14 cellular contexts compared by ENCODE assay signal in the genomic region with DNA sequence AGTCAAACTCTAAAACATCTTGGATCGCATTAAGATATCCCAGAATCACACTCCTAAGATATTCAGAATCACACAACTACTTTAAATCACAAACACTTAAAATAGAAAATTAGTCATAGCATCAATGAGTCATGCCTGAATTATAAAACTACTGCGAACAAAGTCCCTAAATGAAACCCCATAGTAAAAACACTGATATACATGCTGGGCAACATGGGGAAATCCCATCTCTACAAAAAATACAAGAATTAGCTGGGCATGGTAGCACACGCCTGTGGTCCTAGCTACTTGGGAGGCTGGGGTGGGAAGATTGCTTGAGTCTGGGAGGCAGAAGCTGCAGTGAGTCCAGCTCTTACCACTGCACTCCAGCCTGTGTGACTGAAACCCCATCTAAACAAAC.
DNase-seq lines count a peak whose midpoint lies in the region; ATAC-seq and TF ChIP-seq lines count a peak whose summit lies in the region.
"Had no signal": no experiment of that assay in that cellular context is flagged by ENCODE, and none has a peak within 500 bp of the region (broad histone marks: within the 10 kb centered on the region; RNA-seq: fewer than 3 reads in every experiment).

No MANE protein-coding gene starts in this region.

- WGBS in heart right ventricle, 2 donors = 49 to 58% methylated on average over 3 of the region's 3 CpGs
- 50% methylated on average over 3 of the region's 3 CpGs for WGBS in right cardiac atrium

- no peaks in the 10 kb centered on the region for H3K9me3 ChIP-seq in heart right ventricle
- no peaks in the 10 kb centered on the region for H3K9me3 ChIP-seq in right cardiac atrium (ENCODE audit: control insufficient read depth, low read length)
- H3K9me3 ChIP-seq in ascending aorta = no peaks in the 10 kb centered on the region
- no peaks in the 10 kb centered on the region for H3K9me3 ChIP-seq in tibial artery

- TF ChIP-seq CTCF in heart right ventricle (IDR thresholded peaks at IDR 0.05) (no peak), ascending aorta (IDR thresholded peaks at IDR 0.05) (no peak), tibial artery (IDR thresholded peaks at IDR 0.05) (no peak)

- H3K27ac ChIP-seq in heart right ventricle (peak overlapping the region in 3 of 10 donors; percentile 1 to 21 (median 5)), right cardiac atrium (ENCODE audit: low read length) (no peak overlapping the region), ascending aorta (peak overlapping the region; percentile 3 to 47), tibial artery (peak overlapping the region; percentile 52 to 62)

- no peak for DNase-seq in heart right ventricle
- no peak for DNase-seq in right cardiac atrium
- DNase-seq in ascending aorta (ENCODE audit: low spot score in 2 of 2) = no peak
- peak; percentile 70 for DNase-seq in kidney tubule cell (ENCODE audit: low spot score)
- DNase-seq in tibial artery = no peak
- DNase-seq in HK-2 (ENCODE audit: unreplicated experiment) = no peak
- DNase-seq in COLO668 (lab: John Stamatoyannopoulos, UW; ENCODE audit: unreplicated experiment) = no peak
- no peak for DNase-seq in effector memory CD8-positive, alpha-beta T cell
- DNase-seq: activated T-cell treated with anti-CD3 and anti-CD28 coated beads, Interleukin-2, amount 50 U/mL, for 48 hours; CD4-positive, CD25-positive, alpha-beta regulatory T cell; H7; NCI-H446; stimulated activated CD4-positive, alpha-beta T cell treated with anti-CD3 and anti-CD28 coated beads, Interleukin-4, amount 100 ng/mL, for 4 hours; T-helper 2 cell had no signal

- peaks cover 0 to 8% (median 0%) of the 10 kb centered on the region in 9 donors for H3K36me3 ChIP-seq in heart right ventricle
- no peaks in the 10 kb centered on the region for H3K36me3 ChIP-seq in ascending aorta
- H3K36me3 ChIP-seq in tibial artery = no peaks in the 10 kb centered on the region

- H3K4me3 Mint-ChIP-seq in effector memory CD8-positive, alpha-beta T cell = no peak overlapping the region
- H3K4me3 Mint-ChIP-seq: CD4-positive, CD25-positive, alpha-beta regulatory T cell had no signal

- H3K4me3 ChIP-seq in heart right ventricle = no peak overlapping the region
- H3K4me3 ChIP-seq in right cardiac atrium (ENCODE audit: low read length) = no peak overlapping the region
- H3K4me3 ChIP-seq in ascending aorta = no peak overlapping the region
- no peak overlapping the region for H3K4me3 ChIP-seq in tibial artery

- H3K4me1 ChIP-seq in heart right ventricle (peaks cover 0 to 56% (median 20%) of the 10 kb centered on the region in 9 donors), right cardiac atrium (ENCODE audit: control insufficient read depth, insufficient read depth, low read length) (peaks cover 2% of the 10 kb centered on the region), ascending aorta (peaks cover 4 to 22% of the 10 kb centered on the region in 2 donors), tibial artery (peaks cover 0 to 68% (median 17%) of the 10 kb centered on the region in 4 donors)

- H3K36me3 Mint-ChIP-seq in effector memory CD8-positive, alpha-beta T cell (ENCODE audit: insufficient read depth) = no peaks in the 10 kb centered on the region
- H3K36me3 Mint-ChIP-seq: CD4-positive, CD25-positive, alpha-beta regulatory T cell had no signal

- H3K4me1 Mint-ChIP-seq in effector memory CD8-positive, alpha-beta T cell (ENCODE audit: low read depth in 2 of 2) = no peaks in the 10 kb centered on the region
- H3K4me1 Mint-ChIP-seq: CD4-positive, CD25-positive, alpha-beta regulatory T cell had no signal

- H3K9me3 Mint-ChIP-seq in effector memory CD8-positive, alpha-beta T cell = peaks cover 0 to 1% of the 10 kb centered on the region in 2 donors

- H3K27me3 ChIP-seq in heart right ventricle = no peaks in the 10 kb centered on the region
- no peaks in the 10 kb centered on the region for H3K27me3 ChIP-seq in right cardiac atrium (ENCODE audit: control insufficient read depth, insufficient read depth)
- no peaks in the 10 kb centered on the region for H3K27me3 ChIP-seq in ascending aorta
- no peaks in the 10 kb centered on the region for H3K27me3 ChIP-seq in tibial artery

- no peaks in the 10 kb centered on the region for H3K27me3 Mint-ChIP-seq in effector memory CD8-positive, alpha-beta T cell
- H3K27me3 Mint-ChIP-seq: CD4-positive, CD25-positive, alpha-beta regulatory T cell had no signal

- H3K27ac Mint-ChIP-seq in effector memory CD8-positive, alpha-beta T cell = no peak overlapping the region
- H3K27ac Mint-ChIP-seq: CD4-positive, CD25-positive, alpha-beta regulatory T cell had no signal

- intact Hi-C loops in heart right ventricle (cut with DNase I) (loop anchor here (1.0 to 10.0 kb wide), 6 partner anchors 43 to 245 kb away; a partner anchor contains a TSS), right cardiac atrium (cut with DNase I) (loop anchor here (2.0 to 10.0 kb wide), 6 partner anchors 102 to 177 kb away; a partner anchor contains a TSS), ascending aorta (cut with DNase I) (loop anchor here (1.0 to 10.0 kb wide), 4 partner anchors 45 to 465 kb away; a partner anchor contains a TSS), tibial artery (cut with DNase I; ENCODE audit: low total_unique reads) (loop anchor here (5.0 kb wide), 2 partner anchors 102 to 172 kb away; a partner anchor contains a TSS)

- ATAC-seq in heart right ventricle = peak in 5 of 8 donors; percentile 38 to 72 (median 51)
- no peak for ATAC-seq in right cardiac atrium
- no peak for ATAC-seq in effector memory CD8-positive, alpha-beta T cell (replicated peaks)

Comparison
In these comparisons a context has a peak if more than half of its experiments do, and no peak if none do; other contexts are left out.
1. ATAC-seq: peak in heart right ventricle (5 of 8); none in right cardiac atrium (0 of 2) and effector memory CD8-positive, alpha-beta T cell (single experiment).